25 cellular contexts compared by ENCODE assay signal in the genomic region with DNA sequence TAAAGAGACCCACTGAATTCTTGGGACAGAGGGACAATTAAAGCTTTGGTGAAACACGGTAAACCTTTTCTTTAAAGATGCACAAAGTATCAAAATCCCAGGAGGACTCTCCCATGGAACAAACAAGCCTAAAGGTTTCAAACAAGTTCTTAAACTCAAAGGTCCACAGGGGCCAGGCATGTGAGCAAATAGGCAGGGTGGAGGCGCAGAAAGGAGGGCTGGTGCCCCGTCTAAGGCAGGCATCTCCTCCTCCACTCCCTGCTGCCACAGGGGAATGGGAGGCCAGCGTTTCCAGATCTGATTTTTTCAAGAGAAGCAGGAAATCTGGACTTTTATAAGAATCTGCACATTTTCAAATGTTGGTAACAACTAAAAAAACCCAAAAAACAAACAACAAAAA. TPM values are rescaled to one million over a fixed set of nuclear protein-coding genes. Genes with fewer than 3 reads are reported as not detected.
"Had no signal": no experiment of that assay in that cellular context is flagged by ENCODE, and none has a peak within 500 bp of the region (broad histone marks: within the 10 kb centered on the region; RNA-seq: fewer than 3 reads in every experiment).

No MANE protein-coding gene starts in this region.

- H3K4me3 ChIP-seq: K562, Peyer's patch, SK-N-MC had no signal

- ATAC-seq: activated naive CD4-positive, alpha-beta T cell treated with anti-CD3 and anti-CD28 coated beads, Interleukin-2, amount 50 U/mL, for 72 hours; activated naive CD8-positive, alpha-beta T cell treated with anti-CD3 and anti-CD28 coated beads, Interleukin-2, amount 50 U/mL, for 24 hours; activated T-cell treated with anti-CD3 and anti-CD28 coated beads, Interleukin-2, amount 50 U/mL, for 4 hours; K562 had no signal

- H3K4me3 Mint-ChIP-seq: activated CD4-positive, alpha-beta memory T cell treated with anti-CD3 and anti-CD28 coated beads for 36 hours; activated CD4-positive, alpha-beta T cell treated with anti-CD3 and anti-CD28 coated beads, Interleukin-2, amount 10 ng/mL, durations not matched to agents 7 days and 5 days; activated naive CD8-positive, alpha-beta T cell treated with anti-CD3 and anti-CD28 coated beads, Interleukin-2, amount 50 U/mL, for 24 hours; activated T-cell treated with anti-CD3 and anti-CD28 coated beads, Interleukin-2, amount 50 U/mL, for 4 hours; brain had no signal

- H3K9me3 Mint-ChIP-seq: activated CD4-positive, alpha-beta memory T cell treated with anti-CD3 and anti-CD28 coated beads for 36 hours; activated CD4-positive, alpha-beta T cell treated with anti-CD3 and anti-CD28 coated beads, Interleukin-2, amount 10 ng/mL, durations not matched to agents 7 days and 5 days; activated naive CD4-positive, alpha-beta T cell treated with anti-CD3 and anti-CD28 coated beads, Interleukin-2, amount 50 U/mL, for 72 hours; activated naive CD8-positive, alpha-beta T cell treated with anti-CD3 and anti-CD28 coated beads, Interleukin-2, amount 50 U/mL, for 24 hours; activated T-cell treated with anti-CD3 and anti-CD28 coated beads, Interleukin-2, amount 50 U/mL, for 4 hours; brain had no signal

- H3K27me3 Mint-ChIP-seq: activated CD4-positive, alpha-beta memory T cell treated with anti-CD3 and anti-CD28 coated beads for 36 hours; activated CD4-positive, alpha-beta T cell treated with anti-CD3 and anti-CD28 coated beads, Interleukin-2, amount 10 ng/mL, durations not matched to agents 7 days and 5 days; activated naive CD8-positive, alpha-beta T cell treated with anti-CD3 and anti-CD28 coated beads, Interleukin-2, amount 50 U/mL, for 24 hours had no signal

- H3K27ac Mint-ChIP-seq: activated CD4-positive, alpha-beta memory T cell treated with anti-CD3 and anti-CD28 coated beads for 36 hours; activated CD4-positive, alpha-beta T cell treated with anti-CD3 and anti-CD28 coated beads, Interleukin-2, amount 10 ng/mL, durations not matched to agents 7 days and 5 days; activated naive CD8-positive, alpha-beta T cell treated with anti-CD3 and anti-CD28 coated beads, Interleukin-2, amount 50 U/mL, for 24 hours had no signal

- H3K4me1 Mint-ChIP-seq: activated CD4-positive, alpha-beta T cell treated with anti-CD3 and anti-CD28 coated beads, Interleukin-2, amount 10 ng/mL, durations not matched to agents 7 days and 5 days; activated naive CD8-positive, alpha-beta T cell treated with anti-CD3 and anti-CD28 coated beads, Interleukin-2, amount 50 U/mL, for 24 hours had no signal

- H3K36me3 ChIP-seq: Peyer's patch had no signal

- H3K36me3 Mint-ChIP-seq: activated CD4-positive, alpha-beta memory T cell treated with anti-CD3 and anti-CD28 coated beads for 36 hours; activated naive CD4-positive, alpha-beta T cell treated with anti-CD3 and anti-CD28 coated beads, Interleukin-2, amount 50 U/mL, for 72 hours had no signal

- H3K9me3 ChIP-seq: Peyer's patch had no signal

- H3K27me3 ChIP-seq: Peyer's patch had no signal

- DNase-seq: activated CD4-positive, alpha-beta memory T cell treated with anti-CD3 and anti-CD28 coated beads for 36 hours; activated CD4-positive, alpha-beta T cell treated with anti-CD3 and anti-CD28 coated beads, Interleukin-2, amount 10 ng/mL, durations not matched to agents 7 days and 5 days; activated CD4-positive, CD25-positive, alpha-beta regulatory T cell; activated CD8-positive, alpha-beta memory T cell treated with anti-CD3 and anti-CD28 coated beads for 24 hours; activated effector memory CD4-positive, alpha-beta T cell treated with anti-CD3 and anti-CD28 coated beads, Interleukin-2, amount 50 U/mL, for 16 hours; activated naive CD4-positive, alpha-beta T cell treated with Interleukin-2 at 50 U/mL for 16 hours; activated naive CD8-positive, alpha-beta T cell treated with anti-CD3 and anti-CD28 coated beads, Interleukin-2, amount 50 U/mL, for 24 hours; activated T-cell treated with anti-CD3 and anti-CD28 coated beads, Interleukin-2, amount 50 U/mL, for 4 hours; amygdala; Kasumi-1; NCI-H1105 treated with DMSO at 0.1 percent for 48 hours; NCI-H1436 treated with DMSO at 0.1 percent for 48 hours; NCI-H187; NCI-H2081; NCI-H510A treated with DMSO at 0.1 percent for 48 hours; Peyer's patch; SIG-M5; T-helper 1 cell had no signal

- H3K27ac ChIP-seq: SK-N-MC, VCaP had no signal

RNA-seq across cellular contexts. Expression of a gene that starts 39.5 kb away (rescaled TPM):
- total RNA-seq: activated CD4-positive, alpha-beta T cell treated with anti-CD3 and anti-CD28 coated beads, Interleukin-2, amount 10 ng/mL, durations not matched to agents 7 days and 5 days; astrocyte; K562; Peyer's patch; T-helper 2 cell treated with Interferon-gamma antibody and Interleukin-4, amounts not matched to agents 100 ng/mL and 5 ng/mL, for 36 hours had no signal
- polyA plus RNA-seq: K562 had no signal
